In genomic region chr2:227815066-227815465, GRCh38 we compare ENCODE assay signal across 1 cellular context.
TF ChIP-seq lines count a peak whose summit lies in the region.

No MANE protein-coding gene starts in this region.

TF ChIP-seq in HepG2, 621 proteins besides CTCF, POLR2A, EP300 and RAD21 (continued from another document):
- no peak for TF ChIP-seq HNF1A (IDR thresholded peaks at IDR 0.05; ENCODE audit: low read depth)
- TF ChIP-seq HNF1A (CRISPR knock-in tag; IDR thresholded peaks at IDR 0.05; ENCODE audit: borderline replicate concordance): no peak
- 0 out of 2 replicates have a peak, but pooled peaks have one; percentile 6 for TF ChIP-seq DDIT3 (CRISPR knock-in tag; IDR thresholded peaks at IDR 0.05)
- TF ChIP-seq MYC (CRISPR knock-in tag; IDR thresholded peaks at IDR 0.05; ENCODE audit: borderline replicate concordance): no peak
- TF ChIP-seq ZNF782 (CRISPR knock-in tag; IDR thresholded peaks at IDR 0.05; ENCODE audit: borderline replicate concordance): no peak
- TF ChIP-seq, protein P1, sequence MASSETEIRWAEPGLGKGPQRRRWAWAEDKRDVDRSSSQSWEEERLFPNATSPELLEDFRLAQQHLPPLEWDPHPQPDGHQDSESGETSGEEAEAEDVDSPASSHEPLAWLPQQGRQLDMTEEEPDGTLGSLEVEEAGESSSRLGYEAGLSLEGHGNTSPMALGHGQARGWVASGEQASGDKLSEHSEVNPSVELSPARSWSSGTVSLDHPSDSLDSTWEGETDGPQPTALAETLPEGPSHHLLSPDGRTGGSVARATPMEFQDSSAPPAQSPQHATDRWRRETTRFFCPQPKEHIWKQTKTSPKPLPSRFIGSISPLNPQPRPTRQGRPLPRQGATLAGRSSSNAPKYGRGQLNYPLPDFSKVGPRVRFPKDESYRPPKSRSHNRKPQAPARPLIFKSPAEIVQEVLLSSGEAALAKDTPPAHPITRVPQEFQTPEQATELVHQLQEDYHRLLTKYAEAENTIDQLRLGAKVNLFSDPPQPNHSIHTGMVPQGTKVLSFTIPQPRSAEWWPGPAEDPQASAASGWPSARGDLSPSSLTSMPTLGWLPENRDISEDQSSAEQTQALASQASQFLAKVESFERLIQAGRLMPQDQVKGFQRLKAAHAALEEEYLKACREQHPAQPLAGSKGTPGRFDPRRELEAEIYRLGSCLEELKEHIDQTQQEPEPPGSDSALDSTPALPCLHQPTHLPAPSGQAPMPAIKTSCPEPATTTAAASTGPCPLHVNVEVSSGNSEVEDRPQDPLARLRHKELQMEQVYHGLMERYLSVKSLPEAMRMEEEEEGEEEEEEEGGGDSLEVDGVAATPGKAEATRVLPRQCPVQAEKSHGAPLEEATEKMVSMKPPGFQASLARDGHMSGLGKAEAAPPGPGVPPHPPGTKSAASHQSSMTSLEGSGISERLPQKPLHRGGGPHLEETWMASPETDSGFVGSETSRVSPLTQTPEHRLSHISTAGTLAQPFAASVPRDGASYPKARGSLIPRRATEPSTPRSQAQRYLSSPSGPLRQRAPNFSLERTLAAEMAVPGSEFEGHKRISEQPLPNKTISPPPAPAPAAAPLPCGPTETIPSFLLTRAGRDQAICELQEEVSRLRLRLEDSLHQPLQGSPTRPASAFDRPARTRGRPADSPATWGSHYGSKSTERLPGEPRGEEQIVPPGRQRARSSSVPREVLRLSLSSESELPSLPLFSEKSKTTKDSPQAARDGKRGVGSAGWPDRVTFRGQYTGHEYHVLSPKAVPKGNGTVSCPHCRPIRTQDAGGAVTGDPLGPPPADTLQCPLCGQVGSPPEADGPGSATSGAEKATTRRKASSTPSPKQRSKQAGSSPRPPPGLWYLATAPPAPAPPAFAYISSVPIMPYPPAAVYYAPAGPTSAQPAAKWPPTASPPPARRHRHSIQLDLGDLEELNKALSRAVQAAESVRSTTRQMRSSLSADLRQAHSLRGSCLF (CRISPR knock-in tag; IDR thresholded peaks at IDR 0.05; ENCODE audit: borderline replicate concordance): no peak
- no peak for TF ChIP-seq RFX3 (CRISPR knock-in tag; IDR thresholded peaks at IDR 0.05)
- no peak for TF ChIP-seq SP1 (IDR thresholded peaks at IDR 0.05)
- TF ChIP-seq SP1 (CRISPR knock-in tag; IDR thresholded peaks at IDR 0.05): no peak
- TF ChIP-seq GFI1 (CRISPR knock-in tag; IDR thresholded peaks at IDR 0.05; ENCODE audit: borderline replicate concordance): no peak
- TF ChIP-seq ZSCAN30 (CRISPR knock-in tag; IDR thresholded peaks at IDR 0.05): no peak
- TF ChIP-seq LCORL (IDR thresholded peaks at IDR 0.05): no peak
- TF ChIP-seq LCORL (CRISPR knock-in tag; IDR thresholded peaks at IDR 0.05): no peak
- no peak for TF ChIP-seq JARID2 (CRISPR knock-in tag; IDR thresholded peaks at IDR 0.05; ENCODE audit: insufficient replicate concordance)
- TF ChIP-seq MTF1 (CRISPR knock-in tag; IDR thresholded peaks at IDR 0.05): no peak
- no peak for TF ChIP-seq SNRNP70 (IDR thresholded peaks at IDR 0.05; ENCODE audit: low read depth, low read length)
- no peak for TF ChIP-seq ZNF749 (CRISPR knock-in tag; IDR thresholded peaks at IDR 0.05; ENCODE audit: borderline replicate concordance)
- TF ChIP-seq ZNF382 (CRISPR knock-in tag; IDR thresholded peaks at IDR 0.05; ENCODE audit: borderline replicate concordance): no peak
- TF ChIP-seq ZNF562 (CRISPR knock-in tag; IDR thresholded peaks at IDR 0.05; ENCODE audit: borderline replicate concordance): no peak
